In the genomic region with DNA sequence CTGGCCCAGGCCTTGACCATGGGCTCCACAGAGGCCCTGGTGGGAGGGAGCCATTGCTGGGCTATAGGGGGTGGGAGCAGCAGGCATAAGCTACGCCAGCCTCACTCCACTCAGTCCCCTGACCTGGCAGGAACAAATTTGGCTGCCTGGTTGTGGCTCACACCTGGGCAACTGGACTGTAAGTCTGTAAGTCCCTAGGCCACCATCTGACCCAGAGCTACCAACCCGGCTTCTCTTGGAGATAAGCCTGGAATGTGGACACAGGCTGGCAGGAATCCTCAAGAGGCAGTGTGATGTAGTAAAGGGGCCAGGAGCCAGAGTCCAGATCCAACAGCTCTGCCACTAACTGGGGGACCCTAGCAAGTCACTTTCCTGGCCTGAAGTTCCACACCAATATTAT, we compare ENCODE assay signal across 18 cellular contexts. TPM values are rescaled to one million over a fixed set of nuclear protein-coding genes. Genes with fewer than 3 reads are reported as not detected.
"Had no signal": no experiment of that assay in that cellular context is flagged by ENCODE, and none has a peak within 500 bp of the region (broad histone marks: within the 10 kb centered on the region; RNA-seq: fewer than 3 reads in every experiment).

No MANE protein-coding gene starts in this region.

- H3K9me3 ChIP-seq: tibial nerve, vagina had no signal

- ATAC-seq: effector memory CD8-positive, alpha-beta T cell; left colon; naive thymus-derived CD8-positive, alpha-beta T cell had no signal

- H3K4me1 ChIP-seq: vagina had no signal

- H3K27me3 Mint-ChIP-seq: activated CD4-positive, alpha-beta T cell treated with anti-CD3 and anti-CD28 coated beads, Interleukin-2, amount 10 ng/mL, durations not matched to agents 24 days and 14 days; activated naive CD8-positive, alpha-beta T cell treated with anti-CD3 and anti-CD28 coated beads, Interleukin-2, amount 10 ng/mL, durations not matched to agents 7 days and 5 days had no signal

- H3K27ac ChIP-seq: brain microvascular endothelial cell, epithelial cell of prostate, vagina had no signal

- H3K27me3 ChIP-seq: brain microvascular endothelial cell, tibial nerve, vagina had no signal

- DNase-seq: activated CD4-positive, alpha-beta T cell treated with anti-CD3 and anti-CD28 coated beads, Interleukin-2, amount 10 ng/mL, durations not matched to agents 24 days and 14 days; activated CD4-positive, CD25-positive, alpha-beta regulatory T cell; activated CD8-positive, alpha-beta memory T cell treated with anti-CD3 and anti-CD28 coated beads for 24 hours; activated naive CD4-positive, alpha-beta T cell; activated naive CD8-positive, alpha-beta T cell treated with anti-CD3 and anti-CD28 coated beads, Interleukin-2, amount 10 ng/mL, durations not matched to agents 7 days and 5 days; brain microvascular endothelial cell; dermis blood vessel endothelial cell; effector memory CD8-positive, alpha-beta T cell; head of caudate nucleus; left colon; naive thymus-derived CD8-positive, alpha-beta T cell; stimulated activated CD4-positive, alpha-beta T cell treated with anti-CD3 and anti-CD28 coated beads, Interleukin-15, amount 100 ng/mL, for 24 hours; stimulated activated CD4-positive, alpha-beta T cell treated with anti-CD3 and anti-CD28 coated beads, Interleukin-4, amount 100 ng/mL, for 1 hour; stimulated activated naive CD4-positive, alpha-beta T cell; substantia nigra had no signal

- H3K36me3 ChIP-seq: brain microvascular endothelial cell, tibial nerve, vagina had no signal

- H3K4me3 Mint-ChIP-seq: activated CD4-positive, alpha-beta T cell treated with anti-CD3 and anti-CD28 coated beads, Interleukin-2, amount 10 ng/mL, durations not matched to agents 24 days and 14 days; activated naive CD8-positive, alpha-beta T cell treated with anti-CD3 and anti-CD28 coated beads, Interleukin-2, amount 10 ng/mL, durations not matched to agents 7 days and 5 days; effector memory CD8-positive, alpha-beta T cell had no signal

- H3K9me3 Mint-ChIP-seq: activated CD4-positive, alpha-beta T cell treated with anti-CD3 and anti-CD28 coated beads, Interleukin-2, amount 10 ng/mL, durations not matched to agents 24 days and 14 days; activated naive CD8-positive, alpha-beta T cell treated with anti-CD3 and anti-CD28 coated beads, Interleukin-2, amount 10 ng/mL, durations not matched to agents 7 days and 5 days; effector memory CD8-positive, alpha-beta T cell; naive thymus-derived CD8-positive, alpha-beta T cell had no signal

- H3K27ac Mint-ChIP-seq: activated CD4-positive, alpha-beta T cell treated with anti-CD3 and anti-CD28 coated beads, Interleukin-2, amount 10 ng/mL, durations not matched to agents 24 days and 14 days had no signal

- H3K4me3 ChIP-seq: tibial nerve, vagina had no signal

RNA-seq across cellular contexts. Expression of a gene that starts 11.4 kb away (rescaled TPM):
- total RNA-seq: dermis blood vessel endothelial cell had no signal
